1 cellular context compared by ENCODE assay signal in the genomic region with DNA sequence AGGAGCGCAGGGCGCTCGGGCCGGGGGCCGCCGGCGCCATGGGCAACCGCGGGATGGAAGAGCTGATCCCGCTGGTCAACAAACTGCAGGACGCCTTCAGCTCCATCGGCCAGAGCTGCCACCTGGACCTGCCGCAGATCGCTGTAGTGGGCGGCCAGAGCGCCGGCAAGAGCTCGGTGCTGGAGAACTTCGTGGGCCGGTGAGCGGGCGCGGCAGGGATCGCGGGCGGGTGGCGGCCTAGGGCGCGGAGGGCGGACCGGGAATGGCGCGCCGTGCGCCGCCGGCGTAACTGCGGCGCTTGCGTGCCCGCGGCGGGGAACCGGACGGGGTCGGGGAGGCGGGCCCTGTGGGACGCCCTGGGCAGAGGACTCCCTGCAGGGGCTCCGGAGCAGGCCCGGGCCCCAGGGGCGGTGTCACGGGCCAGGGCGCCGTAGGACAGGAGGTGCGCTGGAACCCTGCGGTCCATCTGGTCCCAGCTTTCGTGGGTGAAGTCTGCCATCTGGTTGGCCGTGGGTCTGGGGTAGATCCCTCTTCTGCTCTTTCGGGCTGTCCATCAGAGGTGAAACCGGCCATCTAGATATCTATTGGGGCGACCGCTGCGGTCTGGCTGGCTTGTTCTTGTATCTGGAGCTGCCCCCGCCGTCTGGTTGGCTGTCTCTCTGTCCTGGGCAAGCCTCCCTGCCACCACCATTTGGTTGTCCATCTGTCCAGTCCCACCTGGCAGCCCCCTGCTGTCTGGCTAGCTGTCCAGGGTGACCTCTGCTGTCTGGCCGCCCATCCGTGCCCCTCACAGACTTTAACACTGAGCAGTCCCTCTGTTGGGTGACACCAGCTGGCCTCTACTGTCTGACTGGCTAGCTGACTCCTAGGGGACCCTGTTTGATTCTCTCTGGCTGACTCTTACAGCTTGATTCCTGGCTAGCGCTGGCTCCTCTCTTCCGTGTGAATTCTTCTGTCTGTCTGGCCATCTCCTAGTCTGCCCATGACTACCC.
A peak's percentile ranks its signal among the peaks of the same experiment; 100 is the strongest.
TF ChIP-seq lines count a peak whose summit lies in the region.

No MANE protein-coding gene starts in this region.

TF ChIP-seq in H1, 55 proteins besides CTCF, POLR2A, EP300 and RAD21:
- TF ChIP-seq JUN (IDR thresholded peaks at IDR 0.05; ENCODE audit: low read depth, low read length) (no peak), PHF8 (conservative IDR thresholded peaks at IDR 0.05; ENCODE audit: low read depth, low read length) (peak; percentile 88), KDM4A (IDR thresholded peaks at IDR 0.05; ENCODE audit: low read depth, low read length, severe bottlenecking) (peak; percentile 68), RXRA (IDR thresholded peaks at IDR 0.05; ENCODE audit: insufficient read depth, low read depth, low read length) (no peak), RBBP5 (IDR thresholded peaks at IDR 0.05; ENCODE audit: borderline replicate concordance, low read depth, low read length) (peak; percentile 81; the same call in 1 of the 2 replicates), TAF1 (IDR thresholded peaks at IDR 0.05; ENCODE audit: low read depth, low read length) (peak; percentile 8; the same call in 1 of the 2 replicates)
